In genomic region chr12:49365542-49365941, GRCh38 we compare ENCODE assay signal across 1 cellular context.
TF ChIP-seq lines count a peak whose summit lies in the region.

No MANE protein-coding gene starts in this region.

TF ChIP-seq in K562, 482 proteins besides CTCF, POLR2A, EP300 and RAD21 (continued from another document and continues in another):
- TF ChIP-seq ZNF639 (CRISPR knock-in tag; conservative IDR thresholded peaks at IDR 0.05 in 1 of 2, IDR thresholded peaks at IDR 0.05 in 1 of 2) (no peak), PYGO2 (tag; IDR thresholded peaks at IDR 0.05) (no peak), ZNF584 (CRISPR knock-in tag; IDR thresholded peaks at IDR 0.05; ENCODE audit: low read depth) (no peak), MYBL2 (IDR thresholded peaks at IDR 0.05; ENCODE audit: low read depth) (no peak), MYBL2 (CRISPR knock-in tag; IDR thresholded peaks at IDR 0.05; ENCODE audit: borderline replicate concordance) (no peak), DACH1 (IDR thresholded peaks at IDR 0.05; ENCODE audit: partially characterized antibody) (peak; percentile 12), ZNF592 (IDR thresholded peaks at IDR 0.05) (0 out of 2 replicates have a peak, but pooled peaks have one; percentile 5), ZNF23 (CRISPR knock-in tag; IDR thresholded peaks at IDR 0.05) (no peak), IFI16 (CRISPR knock-in tag; IDR thresholded peaks at IDR 0.05) (no peak), ZNF699 (CRISPR knock-in tag; IDR thresholded peaks at IDR 0.05; ENCODE audit: insufficient replicate concordance) (no peak), KLF6 (CRISPR knock-in tag; IDR thresholded peaks at IDR 0.05; ENCODE audit: borderline replicate concordance) (no peak), PTRF (tag; IDR thresholded peaks at IDR 0.05) (no peak), ATF6 (CRISPR knock-in tag; IDR thresholded peaks at IDR 0.05) (no peak), CBX3 (IDR thresholded peaks at IDR 0.05; ENCODE audit: borderline replicate concordance in 1 of 2, low read length in 2 of 2) (no peak), JUND (IDR thresholded peaks at IDR 0.05; ENCODE audit: borderline replicate concordance, low read depth, low read length) (peak; percentile 45; the same call in 1 of the 2 replicates), JUND (tag; IDR thresholded peaks at IDR 0.05; ENCODE audit: borderline replicate concordance, low read depth, low read length) (peak; percentile 27; the same call in 1 of the 3 replicates), NFIC (IDR thresholded peaks at IDR 0.05) (no peak), RBBP5 (IDR thresholded peaks at IDR 0.05; ENCODE audit: borderline replicate concordance, insufficient read depth, low read length, poor library complexity, severe bottlenecking) (no peak), CXXC5 (CRISPR knock-in tag; IDR thresholded peaks at IDR 0.05) (peak; percentile 82), MLLT1 (IDR thresholded peaks at IDR 0.05) (peak in 1 of 2 experiments; percentile 85; a peak in 2 of 4 replicates), NFIX (CRISPR knock-in tag; IDR thresholded peaks at IDR 0.05; ENCODE audit: low read depth) (no peak), SFPQ (IDR thresholded peaks at IDR 0.05; ENCODE audit: low read depth, low read length) (no peak), ZKSCAN3 (CRISPR knock-in tag; IDR thresholded peaks at IDR 0.05) (no peak), RFX5 (IDR thresholded peaks at IDR 0.05; ENCODE audit: low read depth, low read length) (no peak), HDAC8 (tag; IDR thresholded peaks at IDR 0.05) (no peak), PTBP1 (IDR thresholded peaks at IDR 0.05; ENCODE audit: low read depth, low read length) (no peak), ZBTB43 (CRISPR knock-in tag; IDR thresholded peaks at IDR 0.05) (no peak), NR0B1 (IDR thresholded peaks at IDR 0.05; ENCODE audit: partially characterized antibody) (no peak), GABPB1 (CRISPR knock-in tag; IDR thresholded peaks at IDR 0.05) (no peak), ZNF263 (CRISPR knock-in tag; IDR thresholded peaks at IDR 0.05; ENCODE audit: borderline replicate concordance) (no peak), NBN (IDR thresholded peaks at IDR 0.05; ENCODE audit: low read depth) (no peak), MYC (IDR thresholded peaks at IDR 0.05; ENCODE audit: low read depth, low read length) (0 out of 2 replicates have a peak, but pooled peaks have one; percentile 15), MYC (CRISPR knock-in tag; IDR thresholded peaks at IDR 0.05; ENCODE audit: borderline replicate concordance, low read depth) (no peak), ZFP91 (CRISPR knock-in tag; IDR thresholded peaks at IDR 0.05) (no peak), HES1 (IDR thresholded peaks at IDR 0.05; ENCODE audit: low read depth) (peak; percentile 72; the same call in 1 of the 2 replicates), SMARCB1 (IDR thresholded peaks at IDR 0.05; ENCODE audit: insufficient read length, low read depth) (no peak), GABPA (tag; conservative IDR thresholded peaks at IDR 0.05; ENCODE audit: low read depth) (no peak), SP1 (CRISPR knock-in tag; IDR thresholded peaks at IDR 0.05) (peak; percentile 19; the same call in 1 of the 2 replicates), MAFF (IDR thresholded peaks at IDR 0.05; ENCODE audit: low read length) (no peak), TAF1 (IDR thresholded peaks at IDR 0.05; ENCODE audit: control insufficient read depth, extremely low read depth, insufficient read depth, low read length, severe bottlenecking) (no peak), ZBTB11 (CRISPR knock-in tag; IDR thresholded peaks at IDR 0.05) (no peak), ZNF232 (CRISPR knock-in tag; IDR thresholded peaks at IDR 0.05) (no peak), PCBP2 (IDR thresholded peaks at IDR 0.05; ENCODE audit: low read depth, low read length, poor library complexity, severe bottlenecking) (no peak)
